In the genomic region with DNA sequence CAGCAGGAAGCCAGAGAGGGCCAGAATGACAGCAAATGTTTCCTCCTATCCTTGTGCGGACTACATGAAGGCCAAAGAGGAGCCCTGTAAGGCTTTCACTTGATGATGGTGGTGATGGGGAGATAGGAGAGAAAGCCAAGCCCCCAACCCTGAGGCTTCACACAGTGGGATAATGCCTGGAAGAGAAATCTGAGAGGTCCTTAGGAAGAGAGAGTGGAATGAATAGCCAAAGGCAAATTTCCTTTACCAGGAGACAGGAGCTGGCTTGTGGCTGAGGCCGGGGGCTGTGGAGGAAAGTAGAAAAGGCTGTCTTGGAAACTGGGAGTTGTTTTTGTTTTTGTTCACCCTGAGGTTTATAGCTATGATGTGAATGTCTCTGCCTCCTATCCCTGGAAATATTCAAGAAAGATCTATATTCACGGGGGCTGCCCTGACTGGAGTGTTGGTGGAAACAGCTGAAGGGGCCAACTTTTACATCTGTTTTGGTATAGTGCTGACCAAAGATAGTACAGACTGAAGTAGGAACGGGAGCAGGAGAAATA, we compare ENCODE assay signal across 31 cellular contexts. TPM values are rescaled to one million over a fixed set of nuclear protein-coding genes. Genes with fewer than 3 reads are reported as not detected.
DNase-seq lines count a peak whose midpoint lies in the region; ATAC-seq and TF ChIP-seq lines count a peak whose summit lies in the region.
"Had no signal": no experiment of that assay in that cellular context is flagged by ENCODE, and none has a peak within 500 bp of the region (broad histone marks: within the 10 kb centered on the region; RNA-seq: fewer than 3 reads in every experiment).

No MANE protein-coding gene starts in this region.

- peaks cover 0 to 28% (median 18%) of the 10 kb centered on the region in 4 donors for H3K4me1 ChIP-seq in Peyer's patch
- H3K4me1 ChIP-seq: BE2C had no signal

- H3K36me3 Mint-ChIP-seq in natural killer cell treated with Interleukin-12 subunit alpha and Interleukin-12 subunit beta and Interleukin-15 and Interleukin-18, amount 100 ng/mL, for 72 hours = no peaks in the 10 kb centered on the region
- H3K36me3 Mint-ChIP-seq in natural killer cell (no peaks in the 10 kb centered on the region), activated B cell treated with CpG ODN at 0.5 μM for 24 hours (ENCODE audit: low read depth) (no peaks in the 10 kb centered on the region)

- no peaks in the 10 kb centered on the region for H3K36me3 ChIP-seq in Peyer's patch
- H3K36me3 ChIP-seq: BE2C, brain microvascular endothelial cell, gastrocnemius medialis, right lobe of liver, spleen, stomach, thyroid gland had no signal

- no peaks in the 10 kb centered on the region for H3K9me3 ChIP-seq in Peyer's patch
- H3K9me3 ChIP-seq: BE2C, gastrocnemius medialis, right lobe of liver, spleen, stomach, thyroid gland had no signal

- H3K27ac Mint-ChIP-seq in natural killer cell treated with Interleukin-12 subunit alpha and Interleukin-12 subunit beta and Interleukin-15 and Interleukin-18, amount 100 ng/mL, for 72 hours = peak overlapping the region in 1 of 2 donors; percentile 61
- H3K27ac Mint-ChIP-seq in natural killer cell (peak overlapping the region in 1 of 2 donors; percentile 39), activated B cell treated with CpG ODN at 0.5 μM for 24 hours (peak overlapping the region; percentile 19)
- H3K27ac Mint-ChIP-seq: activated CD4-positive, alpha-beta memory T cell treated with anti-CD3 and anti-CD28 coated beads for 36 hours; activated naive CD4-positive, alpha-beta T cell treated with anti-CD3 and anti-CD28 coated beads, Interleukin-2, amount 10 ng/mL, durations not matched to agents 7 days and 5 days; activated T-helper 1 cell treated with anti-CD3 and anti-CD28 coated beads, Interleukin-12 subunit alpha, Interleukin-12 subunit beta, Interleukin-2, Interleukin-4 antibody, amounts not matched to agents 30 ng/mL and 10 ng/mL and 1 ng/mL, durations not matched to agents 14 hours and 24 hours and 36 hours had no signal

- DNase-seq in natural killer cell treated with Interleukin-12 subunit alpha and Interleukin-12 subunit beta and Interleukin-15 and Interleukin-18, amount 100 ng/mL, for 72 hours (ENCODE audit: low spot score) = peak; percentile 12
- no peak for DNase-seq in natural killer cell
- no peak for DNase-seq in activated B cell treated with CpG ODN at 0.5 μM for 24 hours
- DNase-seq in left kidney (ENCODE audit: low read depth, low spot score) = peak; percentile 26
- no peak for DNase-seq in middle frontal gyrus (ENCODE audit: extremely low spot score, low spot score)
- DNase-seq in Peyer's patch = no peak
- no peak for DNase-seq in substantia nigra (lab: John Stamatoyannopoulos, UW)
- DNase-seq in occipital lobe (lab: John Stamatoyannopoulos, UW) = no peak
- DNase-seq: ACHN; activated CD4-positive, alpha-beta memory T cell treated with anti-CD3 and anti-CD28 coated beads for 36 hours; activated naive CD4-positive, alpha-beta T cell treated with anti-CD3 and anti-CD28 coated beads, Interleukin-2, amount 10 ng/mL, durations not matched to agents 7 days and 5 days; amniotic stem cell; BE2C; brain microvascular endothelial cell; gastrocnemius medialis; H9; KG1; left cardiac atrium; MM.1S; NCI-H2029; NCI-H2227 treated with DMSO at 0.1 percent for 48 hours; NCI-H69; right lobe of liver; spleen; stimulated activated CD8-positive, alpha-beta memory T cell treated with anti-CD3 and anti-CD28 coated beads, Interleukin-4, amount 100 ng/mL, for 48 hours; stomach; T1000; thyroid gland had no signal

- no peak for TF ChIP-seq CTCF in natural killer cell (IDR thresholded peaks at IDR 0.05)
- no peak for TF ChIP-seq CTCF in activated B cell treated with CpG ODN at 0.5 μM for 24 hours (IDR thresholded peaks at IDR 0.05)
- no peak for TF ChIP-seq CTCF in Peyer's patch (IDR thresholded peaks at IDR 0.05)

- ATAC-seq in natural killer cell treated with Interleukin-12 subunit alpha and Interleukin-12 subunit beta and Interleukin-15 and Interleukin-18, amount 100 ng/mL, for 72 hours = no peak
- ATAC-seq in natural killer cell = no peak
- ATAC-seq in activated B cell treated with CpG ODN at 0.5 μM for 24 hours (ENCODE audit: low read depth) = no peak
- ATAC-seq: left cardiac atrium, right lobe of liver had no signal

- POLR2A ChIA-PET in activated B cell treated with CpG ODN at 0.5 μM for 24 hours (lab: Charles Lee) = interaction anchor here (1.0 to 2.5 kb wide), 2 partner anchors 12 to 14 kb away, joined by 4 to 13 read pairs; a partner anchor contains a TSS

- H3K4me3 ChIP-seq in Peyer's patch = no peak overlapping the region
- H3K4me3 ChIP-seq: gastrocnemius medialis, hepatocyte, right lobe of liver, spleen, stomach, thyroid gland had no signal

- H3K9me3 Mint-ChIP-seq in natural killer cell treated with Interleukin-12 subunit alpha and Interleukin-12 subunit beta and Interleukin-15 and Interleukin-18, amount 100 ng/mL, for 72 hours = peaks cover 3% of the 10 kb centered on the region
- H3K9me3 Mint-ChIP-seq in natural killer cell (no peaks in the 10 kb centered on the region), activated B cell treated with CpG ODN at 0.5 μM for 24 hours (no peaks in the 10 kb centered on the region)
- H3K9me3 Mint-ChIP-seq: activated CD4-positive, alpha-beta memory T cell treated with anti-CD3 and anti-CD28 coated beads for 36 hours; activated naive CD4-positive, alpha-beta T cell treated with anti-CD3 and anti-CD28 coated beads, Interleukin-2, amount 10 ng/mL, durations not matched to agents 7 days and 5 days; activated T-helper 1 cell treated with anti-CD3 and anti-CD28 coated beads, Interleukin-12 subunit alpha, Interleukin-12 subunit beta, Interleukin-2, Interleukin-4 antibody, amounts not matched to agents 30 ng/mL and 10 ng/mL and 1 ng/mL, durations not matched to agents 14 hours and 24 hours and 36 hours had no signal

- peaks cover 0 to 1% of the 10 kb centered on the region in 2 donors for H3K27me3 Mint-ChIP-seq in natural killer cell treated with Interleukin-12 subunit alpha and Interleukin-12 subunit beta and Interleukin-15 and Interleukin-18, amount 100 ng/mL, for 72 hours
- H3K27me3 Mint-ChIP-seq in natural killer cell (ENCODE audit: low read depth in 2 of 2) (peaks cover under 1 to 8% of the 10 kb centered on the region in 2 donors), activated B cell treated with CpG ODN at 0.5 μM for 24 hours (peaks cover under 1% of the 10 kb centered on the region)

- CTCF ChIA-PET in activated B cell treated with CpG ODN at 0.5 μM for 24 hours (lab: Charles Lee) = no interaction called here

- H3K27me3 ChIP-seq in Peyer's patch = no peaks in the 10 kb centered on the region
- H3K27me3 ChIP-seq: BE2C, brain microvascular endothelial cell, hepatocyte, right lobe of liver, thyroid gland had no signal

- H3K4me1 Mint-ChIP-seq in natural killer cell treated with Interleukin-12 subunit alpha and Interleukin-12 subunit beta and Interleukin-15 and Interleukin-18, amount 100 ng/mL, for 72 hours (ENCODE audit: low read depth in 2 of 2) = peaks cover 26 to 32% of the 10 kb centered on the region in 2 donors
- H3K4me1 Mint-ChIP-seq in natural killer cell = peaks cover 14 to 17% of the 10 kb centered on the region in 2 donors
- peaks cover 34% of the 10 kb centered on the region for H3K4me1 Mint-ChIP-seq in activated B cell treated with CpG ODN at 0.5 μM for 24 hours

- intact Hi-C loops in natural killer cell (cut with micrococcal nuclease) (no loop called here), activated B cell treated with CpG ODN at 0.5 μM for 24 hours (cut with micrococcal nuclease) (no loop called here)

- no peak for TF ChIP-seq POLR2A in Peyer's patch (IDR thresholded peaks at IDR 0.05)

- H3K27ac ChIP-seq in Peyer's patch (no peak overlapping the region), substantia nigra (ENCODE audit: low read depth, low read length, poor library complexity, severe bottlenecking) (no peak overlapping the region)
- H3K27ac ChIP-seq: brain microvascular endothelial cell, gastrocnemius medialis, hepatocyte, HL-60, right lobe of liver, spleen, stomach, thyroid gland had no signal

- no peak overlapping the region for H3K4me3 Mint-ChIP-seq in natural killer cell treated with Interleukin-12 subunit alpha and Interleukin-12 subunit beta and Interleukin-15 and Interleukin-18, amount 100 ng/mL, for 72 hours
- no peak overlapping the region for H3K4me3 Mint-ChIP-seq in natural killer cell
- H3K4me3 Mint-ChIP-seq in activated B cell treated with CpG ODN at 0.5 μM for 24 hours = no peak overlapping the region
- H3K4me3 Mint-ChIP-seq: activated CD4-positive, alpha-beta memory T cell treated with anti-CD3 and anti-CD28 coated beads for 36 hours; activated naive CD4-positive, alpha-beta T cell treated with anti-CD3 and anti-CD28 coated beads, Interleukin-2, amount 10 ng/mL, durations not matched to agents 7 days and 5 days; activated T-helper 1 cell treated with anti-CD3 and anti-CD28 coated beads, Interleukin-12 subunit alpha, Interleukin-12 subunit beta, Interleukin-2, Interleukin-4 antibody, amounts not matched to agents 30 ng/mL and 10 ng/mL and 1 ng/mL, durations not matched to agents 14 hours and 24 hours and 36 hours; H9 had no signal

RNA-seq across cellular contexts. Expression of a gene that starts 13.0 kb away (rescaled TPM):
- total RNA-seq in natural killer cell treated with Interleukin-12 subunit alpha and Interleukin-12 subunit beta and Interleukin-15 and Interleukin-18, amount 100 ng/mL, for 72 hours = 100 to 1,000 TPM in 1 of 2 donors, 10 to 100 TPM in 1; 92.0 to 246 TPM
- total RNA-seq in natural killer cell = 100 to 1,000 TPM in 1 of 3 donors, 10 to 100 TPM in 2; 44.2 to 110 (median 54.3) TPM
- total RNA-seq in activated B cell treated with CpG ODN at 0.5 μM for 24 hours = 22.7 and 23.6 TPM in 2 replicates
- total RNA-seq in Peyer's patch = 10 to 100 TPM; 28.1 to 62.1 (median 54.6) TPM
- 37.9 TPM for total RNA-seq in occipital lobe

RNA-seq across cellular contexts. Expression of a gene that starts 59.1 kb away (rescaled TPM):
- 100 to 1,000 TPM; 379 to 475 TPM for total RNA-seq in natural killer cell treated with Interleukin-12 subunit alpha and Interleukin-12 subunit beta and Interleukin-15 and Interleukin-18, amount 100 ng/mL, for 72 hours
- total RNA-seq in natural killer cell = 10 to 100 TPM; 64.8 to 94.0 (median 67.1) TPM
- 156 and 162 TPM in 2 replicates for total RNA-seq in activated B cell treated with CpG ODN at 0.5 μM for 24 hours
- 100 to 1,000 TPM; 273 to 366 (median 293) TPM for total RNA-seq in Peyer's patch
- total RNA-seq in occipital lobe = 46.9 TPM

Comparison
In these comparisons a context has a peak if more than half of its experiments do, and no peak if none do; other contexts are left out.
1. DNase-seq: peak in natural killer cell treated with Interleukin-12 subunit alpha and Interleukin-12 subunit beta and Interleukin-15 and Interleukin-18, amount 100 ng/mL, for 72 hours (single experiment) and left kidney (single experiment); none in natural killer cell (single experiment), activated B cell treated with CpG ODN at 0.5 μM for 24 hours (single experiment), middle frontal gyrus (single experiment), Peyer's patch (0 of 3), substantia nigra (0 of 49) and occipital lobe (single experiment).